In the genomic region with DNA sequence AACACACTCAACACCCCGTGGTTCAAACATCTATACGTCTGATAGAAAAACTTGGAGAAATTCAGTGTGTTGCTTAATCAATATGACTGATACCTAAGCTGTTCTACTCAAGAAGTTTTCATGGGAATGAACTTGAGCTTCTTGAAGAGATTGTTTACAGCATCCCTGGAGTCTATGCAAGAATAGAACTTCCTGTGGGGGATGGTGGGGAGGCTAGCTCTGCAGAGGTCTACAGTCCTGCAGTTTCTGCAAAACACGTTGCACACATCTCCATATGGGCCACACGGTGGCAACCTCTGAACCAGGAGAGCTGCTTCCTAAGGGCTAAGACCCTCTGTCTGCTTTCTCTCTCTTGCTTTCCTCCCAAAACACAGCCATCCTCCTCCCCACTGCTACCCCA, we compare ENCODE assay signal across 10 cellular contexts. TPM values are rescaled to one million over a fixed set of nuclear protein-coding genes. Genes with fewer than 3 reads are reported as not detected.
DNase-seq lines count a peak whose midpoint lies in the region; ATAC-seq and TF ChIP-seq lines count a peak whose summit lies in the region.
"Had no signal": no experiment of that assay in that cellular context is flagged by ENCODE, and none has a peak within 500 bp of the region (broad histone marks: within the 10 kb centered on the region; RNA-seq: fewer than 3 reads in every experiment).

No MANE protein-coding gene starts in this region.

- H4K20me1 ChIP-seq in BLaER1 = peaks cover 7% of the 10 kb centered on the region; the same call in 1 of the 2 replicates

- H3K27me3 Mint-ChIP-seq in T-helper 1 cell treated with Interleukin-12 subunit alpha and Interleukin-12 subunit beta and Interleukin-4 antibody, amounts not matched to agents 30 μg/mL and 1 μg/mL, for 36 hours (ENCODE audit: low read depth) = no peaks in the 10 kb centered on the region

- peaks cover 55% of the 10 kb centered on the region for H3K36me3 ChIP-seq in BLaER1

- no peaks in the 10 kb centered on the region for H3K9me3 Mint-ChIP-seq in T-helper 1 cell treated with Interleukin-12 subunit alpha and Interleukin-12 subunit beta and Interleukin-4 antibody, amounts not matched to agents 30 μg/mL and 1 μg/mL, for 36 hours

- 0 out of 2 replicates have a peak, but pooled peaks have one; percentile 24 for TF ChIP-seq CTCF in GM12875 (IDR thresholded peaks at IDR 0.05; ENCODE audit: borderline replicate concordance, insufficient read depth, low read depth, low read length)

- H3K4me3 Mint-ChIP-seq in T-helper 1 cell treated with Interleukin-12 subunit alpha and Interleukin-12 subunit beta and Interleukin-4 antibody, amounts not matched to agents 30 μg/mL and 1 μg/mL, for 36 hours = no peak overlapping the region

- no peak for ATAC-seq in left lobe of liver
- ATAC-seq in GM19324 (IDR thresholded peaks at IDR 0.05; ENCODE audit: low FRiP score, unreplicated experiment) = no peak
- ATAC-seq in HG02642 (IDR thresholded peaks at IDR 0.05; ENCODE audit: poor library complexity, unreplicated experiment) = no peak

- H3K36me3 Mint-ChIP-seq in T-helper 1 cell treated with Interleukin-12 subunit alpha and Interleukin-12 subunit beta and Interleukin-4 antibody, amounts not matched to agents 30 μg/mL and 1 μg/mL, for 36 hours (ENCODE audit: low read depth) = peaks cover 18% of the 10 kb centered on the region

- DNase-seq in foreskin melanocyte (peak; percentile 11), NCI-H510A (lab: John Stamatoyannopoulos, UW) (no peak), left lobe of liver (ENCODE audit: low spot score) (no peak)
- DNase-seq: NCI-H345 had no signal

- H3K4me3 ChIP-seq in BLaER1 (no peak overlapping the region), GM12875 (ENCODE audit: low read depth, low read length) (no peak overlapping the region)
- H3K4me3 ChIP-seq: upper lobe of left lung had no signal

- H3K9ac ChIP-seq in BLaER1 = peak overlapping the region; percentile 43; the same call in 1 of the 2 replicates

- peak overlapping the region; percentile 63 for H3K27ac ChIP-seq in BLaER1
- H3K27ac ChIP-seq: upper lobe of left lung had no signal

- peak overlapping the region; percentile 80 for H3K27ac Mint-ChIP-seq in T-helper 1 cell treated with Interleukin-12 subunit alpha and Interleukin-12 subunit beta and Interleukin-4 antibody, amounts not matched to agents 30 μg/mL and 1 μg/mL, for 36 hours

- peaks cover 39% of the 10 kb centered on the region for H3K4me1 Mint-ChIP-seq in T-helper 1 cell treated with Interleukin-12 subunit alpha and Interleukin-12 subunit beta and Interleukin-4 antibody, amounts not matched to agents 30 μg/mL and 1 μg/mL, for 36 hours (ENCODE audit: low read depth)

- H3K4me2 ChIP-seq in BLaER1 = peak overlapping the region; percentile 77

- peaks cover 53% of the 10 kb centered on the region for H3K4me1 ChIP-seq in BLaER1

- H3K27me3 ChIP-seq in BLaER1 = no peaks in the 10 kb centered on the region
- H3K27me3 ChIP-seq: upper lobe of left lung had no signal

- no peaks in the 10 kb centered on the region for H3K9me3 ChIP-seq in BLaER1
- H3K9me3 ChIP-seq: upper lobe of left lung had no signal

RNA-seq across cellular contexts. Expression of a gene that starts 32.7 kb away (rescaled TPM):
- total RNA-seq in left lobe of liver = 1.1 TPM

RNA-seq across cellular contexts. Expression of a gene that starts 48.8 kb away (rescaled TPM):
- total RNA-seq in left lobe of liver = 411 TPM
